16 cellular contexts compared by ENCODE assay signal in genomic region chr5:141867651-141868050, GRCh38. TPM values are rescaled to one million over a fixed set of nuclear protein-coding genes. Genes with fewer than 3 reads are reported as not detected.
"Had no signal": no experiment of that assay in that cellular context is flagged by ENCODE, and none has a peak within 500 bp of the region (broad histone marks: within the 10 kb centered on the region; RNA-seq: fewer than 3 reads in every experiment).

No MANE protein-coding gene starts in this region.

- ATAC-seq: activated CD8-positive, alpha-beta T cell treated with anti-CD3 and anti-CD28 coated beads, Interleukin-2, amount 10 ng/mL, durations not matched to agents 7 days and 5 days; activated naive CD8-positive, alpha-beta T cell treated with anti-CD3 and anti-CD28 coated beads, Interleukin-2, amount 50 U/mL, for 24 hours; gastroesophageal sphincter had no signal

- H3K27ac ChIP-seq: ascending aorta, cardiac muscle cell, gastroesophageal sphincter, SJSA1 had no signal

- H3K4me1 ChIP-seq: ascending aorta, SJSA1 had no signal

- DNase-seq: activated CD4-positive, alpha-beta T cell treated with anti-CD3 and anti-CD28 coated beads for 4 hours; activated CD8-positive, alpha-beta memory T cell treated with anti-CD3 and anti-CD28 coated beads, Interleukin-2, amount 50 U/mL, for 48 hours; activated CD8-positive, alpha-beta T cell treated with anti-CD3 and anti-CD28 coated beads, Interleukin-2, amount 10 ng/mL, durations not matched to agents 7 days and 5 days; activated naive CD4-positive, alpha-beta T cell treated with Interleukin-2 at 50 U/mL for 16 hours; activated naive CD8-positive, alpha-beta T cell treated with anti-CD3 and anti-CD28 coated beads, Interleukin-2, amount 50 U/mL, for 24 hours; effector CD8-positive, alpha-beta T cell; hippocampal formation; T1000 had no signal

- H3K9me3 Mint-ChIP-seq: activated naive CD8-positive, alpha-beta T cell treated with anti-CD3 and anti-CD28 coated beads, Interleukin-2, amount 50 U/mL, for 24 hours; nephron; type B pancreatic cell had no signal

- FAIRE-seq: colon had no signal

- H3K9me3 ChIP-seq: ascending aorta, gastroesophageal sphincter, SJSA1 had no signal

- H3K4me3 ChIP-seq: ascending aorta, cardiac muscle cell, gastroesophageal sphincter, lung, SJSA1 had no signal

- H3K4me1 Mint-ChIP-seq: activated naive CD8-positive, alpha-beta T cell treated with anti-CD3 and anti-CD28 coated beads, Interleukin-2, amount 50 U/mL, for 24 hours; nephron had no signal

- H3K36me3 ChIP-seq: ascending aorta, cardiac muscle cell, SJSA1 had no signal

- H3K27ac Mint-ChIP-seq: activated CD8-positive, alpha-beta T cell treated with anti-CD3 and anti-CD28 coated beads, Interleukin-2, amount 10 ng/mL, durations not matched to agents 7 days and 5 days; activated naive CD8-positive, alpha-beta T cell treated with anti-CD3 and anti-CD28 coated beads, Interleukin-2, amount 50 U/mL, for 24 hours had no signal

- H3K36me3 Mint-ChIP-seq: type B pancreatic cell had no signal

- H3K27me3 ChIP-seq: ascending aorta had no signal

- H3K4me3 Mint-ChIP-seq: activated CD8-positive, alpha-beta T cell treated with anti-CD3 and anti-CD28 coated beads, Interleukin-2, amount 10 ng/mL, durations not matched to agents 7 days and 5 days; activated naive CD8-positive, alpha-beta T cell treated with anti-CD3 and anti-CD28 coated beads, Interleukin-2, amount 50 U/mL, for 24 hours; nephron had no signal

RNA-seq across cellular contexts. Expression of gene PCDH1, which starts 10.6 kb away (rescaled TPM):
- total RNA-seq: activated CD8-positive, alpha-beta T cell treated with anti-CD3 and anti-CD28 coated beads, Interleukin-2, amount 10 ng/mL, durations not matched to agents 7 days and 5 days had no signal
